In the genomic region with DNA sequence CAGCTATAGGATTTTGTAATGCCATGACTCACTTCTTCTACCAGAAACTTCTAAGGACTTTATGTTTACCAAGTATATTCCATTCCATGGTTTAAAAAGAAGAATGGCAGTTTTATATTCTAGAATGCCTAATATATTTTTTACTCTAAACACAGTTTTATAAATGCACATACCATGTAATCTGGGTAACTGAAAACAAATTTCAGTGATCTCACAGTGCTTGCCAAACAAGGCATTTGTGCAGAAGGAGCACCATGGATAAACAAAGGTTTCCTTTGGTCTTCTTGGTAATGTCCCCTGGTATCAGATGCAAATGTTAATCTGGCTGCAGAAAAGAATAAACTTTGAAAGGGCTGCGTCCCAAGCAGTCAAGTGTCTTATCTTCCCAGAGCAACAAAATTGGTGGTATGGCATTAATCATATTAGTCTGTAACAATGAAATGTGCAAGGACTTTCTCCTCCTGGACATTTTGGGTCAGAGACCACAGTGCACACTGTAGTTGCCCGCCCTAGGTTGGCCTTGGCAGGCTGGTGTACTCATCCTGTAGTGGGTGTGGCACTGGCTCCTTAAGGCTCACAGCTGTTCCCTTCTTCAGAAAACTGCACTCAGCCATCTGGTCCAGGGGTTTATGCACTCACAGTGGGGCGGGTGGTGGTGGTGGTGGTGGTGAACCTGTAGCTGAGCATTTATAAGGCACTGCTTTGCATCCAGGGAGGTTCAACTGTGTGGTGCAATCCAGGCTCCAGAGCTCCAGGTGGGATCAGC, we compare ENCODE assay signal across 14 cellular contexts. TPM values are rescaled to one million over a fixed set of nuclear protein-coding genes. Genes with fewer than 3 reads are reported as not detected.
"Had no signal": no experiment of that assay in that cellular context is flagged by ENCODE, and none has a peak within 500 bp of the region (broad histone marks: within the 10 kb centered on the region; RNA-seq: fewer than 3 reads in every experiment).

No MANE protein-coding gene starts in this region.

- H3K27ac ChIP-seq: epithelial cell of prostate, left lung, testis had no signal

- H3K4me3 ChIP-seq: left lung, testis had no signal

- DNase-seq: activated naive CD4-positive, alpha-beta T cell treated with anti-CD3 and anti-CD28 coated beads for 36 hours; dermis blood vessel endothelial cell; effector memory CD8-positive, alpha-beta T cell; left lung; mammary epithelial cell; natural killer cell; posterior cingulate gyrus; right cardiac atrium; stimulated activated naive CD8-positive, alpha-beta T cell treated with anti-CD3 and anti-CD28 coated beads, Interleukin-15, amount 100 ng/mL, for 72 hours; testis had no signal

- ATAC-seq: activated CD4-positive, CD25-positive, alpha-beta regulatory T cell treated with anti-CD3 and anti-CD28 coated beads, Interleukin-2, amount 50 U/mL, for 24 hours; effector memory CD8-positive, alpha-beta T cell; left lung; natural killer cell; right cardiac atrium; stimulated activated naive CD8-positive, alpha-beta T cell treated with anti-CD3 and anti-CD28 coated beads, Interleukin-15, amount 100 ng/mL, for 72 hours had no signal

- H3K4me1 ChIP-seq: left lung, testis had no signal

- H3K36me3 ChIP-seq: left lung had no signal

- H3K9me3 ChIP-seq: left lung, testis had no signal

- H3K27me3 ChIP-seq: left lung, testis had no signal

RNA-seq across cellular contexts. Expression of gene LAMB4, which starts 56.7 kb away (rescaled TPM):
- total RNA-seq: activated CD8-positive, alpha-beta memory T cell treated with anti-CD3 and anti-CD28 coated beads for 36 hours; activated naive CD4-positive, alpha-beta T cell treated with anti-CD3 and anti-CD28 coated beads for 36 hours; natural killer cell; ureter had no signal
